16 cellular contexts compared by ENCODE assay signal in genomic region chr9:132126837-132127236, GRCh38.
"Had no signal": no experiment of that assay in that cellular context is flagged by ENCODE, and none has a peak within 500 bp of the region (broad histone marks: within the 10 kb centered on the region; RNA-seq: fewer than 3 reads in every experiment).

No MANE protein-coding gene starts in this region.

- DNase-seq: activated CD4-positive, alpha-beta T cell treated with anti-CD3 and anti-CD28 coated beads, Interleukin-2, amount 50 U/mL, for 1 hour; aorta; cerebellar nuclear complex; effector CD8-positive, alpha-beta T cell; mesenchymal stem cell; mucosa of descending colon; naive B cell; sigmoid colon; T1000 had no signal

- H3K9me3 Mint-ChIP-seq: activated naive CD4-positive, alpha-beta T cell treated with anti-CD3 and anti-CD28 coated beads for 36 hours; activated T-helper 2 cell treated with anti-CD3 and anti-CD28 coated beads, Interferon-gamma antibody, Interleukin-2, Interleukin-4, amounts not matched to agents 10 μg/mL and 5 μg/mL and 100 μg/mL, durations not matched to agents 14 hours and 24 hours and 36 hours; dendritic cell treated with granulocyte-macrophage colony-stimulating factor and Interleukin-4, amounts not matched to agents 40 ng/mL and 50 ng/mL, for 4 days had no signal

- H3K79me2 ChIP-seq: parathyroid adenoma had no signal

- H3K36me3 Mint-ChIP-seq: naive B cell; stimulated activated memory B cell treated with anti-CD40 and anti-IgM and Interleukin-4, amounts not matched to agents 10 μg/mL and 1 μg/mL and 100 μg/mL, for 72 hours had no signal

- H3K9ac ChIP-seq: parathyroid adenoma had no signal

- H3K36me3 ChIP-seq: esophagus muscularis mucosa, neutrophil, sigmoid colon had no signal

- H3K27ac ChIP-seq: esophagus muscularis mucosa, neutrophil, parathyroid adenoma, sigmoid colon had no signal

- H3K4me1 ChIP-seq: parathyroid adenoma, sigmoid colon had no signal

- ATAC-seq: mucosa of descending colon; stimulated activated memory B cell treated with anti-CD40 and anti-IgM and Interleukin-4, amounts not matched to agents 10 μg/mL and 1 μg/mL and 100 μg/mL, for 72 hours had no signal

- H3K4me3 Mint-ChIP-seq: activated naive CD4-positive, alpha-beta T cell treated with anti-CD3 and anti-CD28 coated beads for 36 hours; dendritic cell treated with granulocyte-macrophage colony-stimulating factor and Interleukin-4, amounts not matched to agents 40 ng/mL and 50 ng/mL, for 4 days had no signal

- H2AFZ ChIP-seq: parathyroid adenoma had no signal

- H3K4me3 ChIP-seq: esophagus muscularis mucosa, mucosa of descending colon, sigmoid colon had no signal

- H3K27ac Mint-ChIP-seq: activated naive CD4-positive, alpha-beta T cell treated with anti-CD3 and anti-CD28 coated beads for 36 hours; dendritic cell treated with granulocyte-macrophage colony-stimulating factor and Interleukin-4, amounts not matched to agents 40 ng/mL and 50 ng/mL, for 4 days; naive B cell; stimulated activated memory B cell treated with anti-CD40 and anti-IgM and Interleukin-4, amounts not matched to agents 10 μg/mL and 1 μg/mL and 100 μg/mL, for 72 hours had no signal

- H3K9me3 ChIP-seq: esophagus muscularis mucosa, mucosa of descending colon, neutrophil, sigmoid colon had no signal
